In the genomic region with DNA sequence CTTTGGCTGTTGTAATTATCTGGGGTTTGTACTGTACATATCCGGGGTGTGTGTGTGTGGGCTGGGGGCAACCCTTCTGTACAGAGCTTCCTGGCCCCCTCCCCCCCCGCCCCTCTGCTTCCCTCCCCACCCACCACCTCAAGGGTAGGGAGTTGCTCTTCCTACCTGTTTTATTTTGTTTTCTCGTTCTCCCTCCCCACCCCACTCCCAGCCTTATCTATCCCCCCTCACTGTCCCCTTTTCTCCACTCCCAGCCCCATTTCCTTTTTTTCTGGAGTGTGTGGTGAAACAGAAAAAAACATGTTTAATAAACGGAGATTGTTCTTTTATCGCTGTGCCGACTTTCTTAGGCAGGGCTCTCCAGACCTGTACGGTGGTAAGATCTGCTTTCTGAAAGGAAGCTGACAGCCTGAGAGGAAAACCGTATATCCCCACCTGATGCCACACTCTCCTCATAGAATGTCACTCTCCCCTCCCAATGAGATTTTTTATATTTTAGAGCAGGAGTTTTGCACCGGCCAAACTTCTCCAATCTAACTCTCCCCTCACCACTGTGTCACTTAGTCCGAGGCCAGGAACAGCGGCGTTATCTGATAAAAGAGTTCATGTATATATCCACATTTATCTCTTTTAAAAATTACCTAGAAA, we compare ENCODE assay signal across 8 cellular contexts.
DNase-seq lines count a peak whose midpoint lies in the region; TF ChIP-seq lines count a peak whose summit lies in the region.

No MANE protein-coding gene starts in this region.

- peak; percentile 77 for DNase-seq in OCI-M1 (lab: John Stamatoyannopoulos, UW)
- no peak for DNase-seq in epithelial cell of esophagus (ENCODE audit: low read depth)
- no peak for DNase-seq in pons (ENCODE audit: low spot score)
- no peak for DNase-seq in activated CD4-positive, alpha-beta T cell treated with anti-CD3 and anti-CD28 coated beads, Interleukin-2, amount 50 U/mL, for 4 hours
- DNase-seq in NCI-H128 (lab: John Stamatoyannopoulos, UW; ENCODE audit: unreplicated experiment): no peak
- DNase-seq in HPDE6-E6E7 (ENCODE audit: extremely low spot score): no peak

- no peaks in the 10 kb centered on the region for H3K9me3 ChIP-seq in parathyroid adenoma (ENCODE audit: control insufficient read depth, low read length)

- H3K79me2 ChIP-seq in parathyroid adenoma: no peaks in the 10 kb centered on the region

- H3K4me3 ChIP-seq in GM08714 (ENCODE audit: low read length) (peak overlapping the region; percentile 96), epithelial cell of esophagus (ENCODE audit: low read length) (peak overlapping the region; percentile 95), parathyroid adenoma (ENCODE audit: low read depth, low read length) (peak overlapping the region; percentile 95)

- no peak overlapping the region for H3K9ac ChIP-seq in parathyroid adenoma

- H2AFZ ChIP-seq in parathyroid adenoma: peak overlapping the region; percentile 75

- peak overlapping the region; percentile 94 for H3K4me2 ChIP-seq in parathyroid adenoma (ENCODE audit: low read length)

- H3K27me3 ChIP-seq in parathyroid adenoma (ENCODE audit: control insufficient read depth, insufficient read depth, low read length): no peaks in the 10 kb centered on the region

- peak overlapping the region; percentile 52 for H3K27ac ChIP-seq in parathyroid adenoma

- no peaks in the 10 kb centered on the region for H3K36me3 ChIP-seq in parathyroid adenoma (ENCODE audit: control insufficient read depth, insufficient read depth, low read length)

- TF ChIP-seq CTCF in epithelial cell of esophagus (IDR thresholded peaks at IDR 0.05; ENCODE audit: insufficient read depth, low read depth, low read length, missing control alignments): no peak
- TF ChIP-seq CTCF in parathyroid adenoma (IDR thresholded peaks at IDR 0.05): no peak

- H3K4me1 ChIP-seq in parathyroid adenoma: no peaks in the 10 kb centered on the region
